In the genomic region with DNA sequence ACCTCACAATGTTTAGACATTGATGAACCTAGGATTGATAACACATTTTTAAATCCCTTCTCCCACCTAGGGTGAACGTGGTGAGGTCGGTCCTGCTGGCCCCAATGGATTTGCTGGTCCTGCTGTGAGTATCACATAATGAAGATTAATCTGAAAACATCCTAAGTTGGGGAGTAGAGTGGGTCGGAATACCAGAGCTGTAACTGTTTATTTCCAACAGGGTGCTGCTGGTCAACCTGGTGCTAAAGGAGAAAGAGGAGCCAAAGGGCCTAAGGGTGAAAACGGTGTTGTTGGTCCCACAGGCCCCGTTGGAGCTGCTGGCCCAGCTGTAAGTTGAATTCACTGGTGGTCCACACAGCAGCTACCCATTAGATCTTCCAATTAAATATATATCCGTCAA, we compare ENCODE assay signal across 15 cellular contexts. TPM values are rescaled to one million over a fixed set of nuclear protein-coding genes. Genes with fewer than 3 reads are reported as not detected.
DNase-seq lines count a peak whose midpoint lies in the region; ATAC-seq and TF ChIP-seq lines count a peak whose summit lies in the region.
"Had no signal": no experiment of that assay in that cellular context is flagged by ENCODE, and none has a peak within 500 bp of the region (broad histone marks: within the 10 kb centered on the region; RNA-seq: fewer than 3 reads in every experiment).

No MANE protein-coding gene starts in this region.

- H3K9me3 Mint-ChIP-seq in activated CD4-positive, alpha-beta memory T cell treated with anti-CD3 and anti-CD28 coated beads for 36 hours, result no peaks in the 10 kb centered on the region
- no peaks in the 10 kb centered on the region for H3K9me3 Mint-ChIP-seq in activated T-helper 2 cell treated with anti-CD3 and anti-CD28 coated beads, Interferon-gamma antibody, Interleukin-2, Interleukin-4, amounts not matched to agents 10 μg/mL and 5 μg/mL and 100 μg/mL, durations not matched to agents 14 hours and 24 hours and 36 hours

- H3K4me3 Mint-ChIP-seq in activated CD4-positive, alpha-beta memory T cell treated with anti-CD3 and anti-CD28 coated beads for 36 hours, result no peak overlapping the region
- H3K4me3 Mint-ChIP-seq in activated T-helper 2 cell treated with anti-CD3 and anti-CD28 coated beads, Interferon-gamma antibody, Interleukin-2, Interleukin-4, amounts not matched to agents 10 μg/mL and 5 μg/mL and 100 μg/mL, durations not matched to agents 14 hours and 24 hours and 36 hours (ENCODE audit: low read depth), result no peak overlapping the region

- H3K27ac ChIP-seq in AG04450 (ENCODE audit: low read depth, low read length), result peak overlapping the region; percentile 68
- H3K27ac ChIP-seq in ascending aorta, result peak overlapping the region; percentile 44 to 79
- H3K27ac ChIP-seq in fibroblast of lung (ENCODE audit: insufficient read depth, low read length), result peak overlapping the region; percentile 36
- H3K27ac ChIP-seq in osteoblast (ENCODE audit: low read depth, low read length), result peak overlapping the region; percentile 65

- H3K27me3 ChIP-seq in AG04450 (ENCODE audit: control insufficient read depth, insufficient read depth, low read length) (no peaks in the 10 kb centered on the region), ascending aorta (no peaks in the 10 kb centered on the region), fibroblast of lung (ENCODE audit: control insufficient read depth, insufficient read depth, low read length) (no peaks in the 10 kb centered on the region), osteoblast (ENCODE audit: insufficient read depth, low read length) (no peaks in the 10 kb centered on the region)

- DNase-seq in AG04450 (ENCODE audit: low read depth, low spot score) (no peak), ascending aorta (ENCODE audit: low spot score in 2 of 2) (no peak), fibroblast of lung (ENCODE audit: low read depth in 2 of 2) (no peak), osteoblast (ENCODE audit: insufficient read length, low spot score, missing footprints) (no peak), kidney tubule cell (ENCODE audit: low spot score) (no peak), left colon (no peak)
- no peak for DNase-seq in activated CD4-positive, alpha-beta memory T cell treated with anti-CD3 and anti-CD28 coated beads for 36 hours
- no peak for DNase-seq in activated T-helper 2 cell treated with anti-CD3 and anti-CD28 coated beads, Interferon-gamma antibody, Interleukin-2, Interleukin-4, amounts not matched to agents 10 μg/mL and 5 μg/mL and 100 μg/mL, durations not matched to agents 14 hours and 24 hours and 36 hours (ENCODE audit: low spot score)
- DNase-seq: DMS79, NCI-H1092 treated with DMSO at 0.1 percent for 48 hours, NCI-H1694, NCI-H2107, NCI-H226, NCI-H526 treated with DMSO at 0.1 percent for 48 hours had no signal

- H3K27ac Mint-ChIP-seq in activated CD4-positive, alpha-beta memory T cell treated with anti-CD3 and anti-CD28 coated beads for 36 hours, result no peak overlapping the region
- H3K27ac Mint-ChIP-seq in activated T-helper 2 cell treated with anti-CD3 and anti-CD28 coated beads, Interferon-gamma antibody, Interleukin-2, Interleukin-4, amounts not matched to agents 10 μg/mL and 5 μg/mL and 100 μg/mL, durations not matched to agents 14 hours and 24 hours and 36 hours, result no peak overlapping the region

- H2AFZ ChIP-seq in fibroblast of lung (ENCODE audit: low read length) (no peak overlapping the region), osteoblast (ENCODE audit: low read length) (no peak overlapping the region)

- TF ChIP-seq CTCF in AG04450 (IDR thresholded peaks at IDR 0.05; ENCODE audit: low read depth, low read length) (no peak), ascending aorta (IDR thresholded peaks at IDR 0.05) (no peak), fibroblast of lung (conservative IDR thresholded peaks at IDR 0.05 in 1 of 2, IDR thresholded peaks at IDR 0.05 in 1 of 2; ENCODE audit: low read depth in 1 of 2, low read length in 2 of 2) (no peak), osteoblast (IDR thresholded peaks at IDR 0.05; ENCODE audit: extremely low read depth, low read depth, low read length) (no peak)

- CTCF ChIA-PET in AG04450 (lab: Charles Lee), result interaction anchor here (0.6 to 1.8 kb wide), 2 partner anchors 125 to 131 kb away, joined by 4 to 6 read pairs; no protein-coding TSS in a partner anchor
- CTCF ChIA-PET in activated CD4-positive, alpha-beta memory T cell treated with anti-CD3 and anti-CD28 coated beads for 36 hours (lab: Charles Lee), result no interaction called here

- POLR2A ChIA-PET in AG04450 (lab: Yijun Ruan, JAX), result interaction anchor here (1.6 to 4.1 kb wide), 3 partner anchors 11 to 121 kb away, joined by 3 to 15 read pairs (median 4); no protein-coding TSS in a partner anchor
- POLR2A ChIA-PET in activated CD4-positive, alpha-beta memory T cell treated with anti-CD3 and anti-CD28 coated beads for 36 hours (lab: Charles Lee), result no interaction called here

- no peak for ATAC-seq in left colon
- ATAC-seq: HCT116 had no signal

- H3K27me3 Mint-ChIP-seq in activated CD4-positive, alpha-beta memory T cell treated with anti-CD3 and anti-CD28 coated beads for 36 hours, result peaks cover 5% of the 10 kb centered on the region
- H3K27me3 Mint-ChIP-seq in activated T-helper 2 cell treated with anti-CD3 and anti-CD28 coated beads, Interferon-gamma antibody, Interleukin-2, Interleukin-4, amounts not matched to agents 10 μg/mL and 5 μg/mL and 100 μg/mL, durations not matched to agents 14 hours and 24 hours and 36 hours (ENCODE audit: low read depth), result no peaks in the 10 kb centered on the region

- intact Hi-C loops in ascending aorta (cut with DNase I), result no loop called here
- intact Hi-C loops in activated CD4-positive, alpha-beta memory T cell treated with anti-CD3 and anti-CD28 coated beads for 36 hours (cut with micrococcal nuclease), result no loop called here
- intact Hi-C loops in left colon (cut with DNase I, micrococcal nuclease), result no loop called here
- intact Hi-C loops in activated T-helper 2 cell treated with anti-CD3 and anti-CD28 coated beads, Interferon-gamma antibody, Interleukin-2, Interleukin-4, amounts not matched to agents 10 μg/mL and 5 μg/mL and 100 μg/mL, durations not matched to agents 14 hours and 24 hours and 36 hours (cut with micrococcal nuclease), result no loop called here

- H3K4me3 ChIP-seq in AG04450 (ENCODE audit: low read depth, low read length) (no peak overlapping the region), ascending aorta (no peak overlapping the region), fibroblast of lung (replicated peaks in 1 of 4; ENCODE audit: control extremely low read depth in 1 of 4, insufficient read depth in 1 of 4, low read depth in 3 of 4, low read length in 4 of 4) (no peak overlapping the region), osteoblast (ENCODE audit: insufficient read depth, low read length) (no peak overlapping the region)

- no peaks in the 10 kb centered on the region for H3K36me3 Mint-ChIP-seq in activated CD4-positive, alpha-beta memory T cell treated with anti-CD3 and anti-CD28 coated beads for 36 hours
- no peaks in the 10 kb centered on the region for H3K36me3 Mint-ChIP-seq in activated T-helper 2 cell treated with anti-CD3 and anti-CD28 coated beads, Interferon-gamma antibody, Interleukin-2, Interleukin-4, amounts not matched to agents 10 μg/mL and 5 μg/mL and 100 μg/mL, durations not matched to agents 14 hours and 24 hours and 36 hours (ENCODE audit: low read depth)

- H3K36me3 ChIP-seq in ascending aorta (peaks cover 88 to 100% of the 10 kb centered on the region in 2 donors), fibroblast of lung (ENCODE audit: control insufficient read depth, insufficient read depth, low read length) (peaks cover 46% of the 10 kb centered on the region), osteoblast (ENCODE audit: insufficient read depth, low read length) (peaks cover 100% of the 10 kb centered on the region)

- H3K4me1 ChIP-seq in ascending aorta (peaks cover 0 to 9% of the 10 kb centered on the region in 2 donors), fibroblast of lung (ENCODE audit: control insufficient read depth, extremely low read depth, insufficient read depth, low read length) (peaks cover 27% of the 10 kb centered on the region), osteoblast (ENCODE audit: insufficient read depth, low read length) (peaks cover 84% of the 10 kb centered on the region)

- no peak overlapping the region for H3K9ac ChIP-seq in fibroblast of lung (ENCODE audit: insufficient read depth, low read length)

- peaks cover 1% of the 10 kb centered on the region for H4K20me1 ChIP-seq in fibroblast of lung (ENCODE audit: control insufficient read depth, extremely low read depth, insufficient read depth, low read length)
- peaks cover 72% of the 10 kb centered on the region for H4K20me1 ChIP-seq in osteoblast (ENCODE audit: insufficient read depth, low read length)

- H3K4me1 Mint-ChIP-seq in activated CD4-positive, alpha-beta memory T cell treated with anti-CD3 and anti-CD28 coated beads for 36 hours (ENCODE audit: low read depth), result no peaks in the 10 kb centered on the region
- no peaks in the 10 kb centered on the region for H3K4me1 Mint-ChIP-seq in activated T-helper 2 cell treated with anti-CD3 and anti-CD28 coated beads, Interferon-gamma antibody, Interleukin-2, Interleukin-4, amounts not matched to agents 10 μg/mL and 5 μg/mL and 100 μg/mL, durations not matched to agents 14 hours and 24 hours and 36 hours (ENCODE audit: low read depth)

- H3K9me3 ChIP-seq in AG04450 (ENCODE audit: control insufficient read depth, insufficient read depth, low read length), result no peaks in the 10 kb centered on the region
- H3K9me3 ChIP-seq in ascending aorta, result no peaks in the 10 kb centered on the region
- H3K9me3 ChIP-seq in fibroblast of lung (ENCODE audit: control insufficient read depth, insufficient read depth, low read depth, low read length), result no peaks in the 10 kb centered on the region
- H3K9me3 ChIP-seq in osteoblast (ENCODE audit: low read depth, low read length), result no peaks in the 10 kb centered on the region

- peaks cover 43% of the 10 kb centered on the region for H3K79me2 ChIP-seq in fibroblast of lung (ENCODE audit: control insufficient read depth, insufficient read depth, low read length)
- H3K79me2 ChIP-seq in osteoblast (ENCODE audit: insufficient read depth, low read length), result peaks cover 18% of the 10 kb centered on the region

- H3K4me2 ChIP-seq in fibroblast of lung (ENCODE audit: extremely low read depth, insufficient read depth, low read length), result no peak overlapping the region
- no peak overlapping the region for H3K4me2 ChIP-seq in osteoblast (ENCODE audit: insufficient read depth, low read length)

RNA-seq across cellular contexts. Expression of a gene that starts 25.6 kb away (rescaled TPM):
- polyA plus RNA-seq in AG04450 (2011; rRNA removed) (4,545 and 4,815 TPM in 2 replicates), fibroblast of lung (1,580 and 3,638 TPM in 2 replicates)
- 1,782 and 1,823 TPM in 2 replicates for polyA minus RNA-seq in AG04450 (2011; rRNA and poly(A)+ RNA removed)
- total RNA-seq in ascending aorta (692 TPM), fibroblast of lung (2,400 and 2,928 TPM in 2 replicates), osteoblast (8,305 and 11,912 TPM in 2 replicates), left colon (100 to 1,000 TPM in 1 of 2 donors, 10 to 100 TPM in 1; 28.1 to 103 TPM)
- polyA plus RNA-seq in fibroblast of lung (2012), result 1,860 and 4,504 TPM in 2 replicates
- polyA minus RNA-seq in fibroblast of lung (ENCODE audit: low replicate concordance), result 1,232 and 3,278 TPM in 2 replicates
- not detected for total RNA-seq in activated CD4-positive, alpha-beta memory T cell treated with anti-CD3 and anti-CD28 coated beads for 36 hours
- 1.4 and 1.5 TPM in 2 replicates for total RNA-seq in activated T-helper 2 cell treated with anti-CD3 and anti-CD28 coated beads, Interferon-gamma antibody, Interleukin-2, Interleukin-4, amounts not matched to agents 10 μg/mL and 5 μg/mL and 100 μg/mL, durations not matched to agents 14 hours and 24 hours and 36 hours

Comparison
In these comparisons a context has a peak if more than half of its experiments do, and no peak if none do; other contexts are left out.
1. RNA of a gene that starts 25.6 kb away (total RNA-seq): 8,305 to 11,912 TPM in osteoblast, 2,400 to 2,928 TPM in fibroblast of lung, 692 TPM in ascending aorta (single experiment) and 28.1 to 103 TPM in left colon; 1.4 to 1.5 TPM in activated T-helper 2 cell treated with anti-CD3 and anti-CD28 coated beads, Interferon-gamma antibody, Interleukin-2, Interleukin-4, amounts not matched to agents 10 μg/mL and 5 μg/mL and 100 μg/mL, durations not matched to agents 14 hours and 24 hours and 36 hours and not detected in activated CD4-positive, alpha-beta memory T cell treated with anti-CD3 and anti-CD28 coated beads for 36 hours; every median in the first group is over 10 times any median in the second.
2. Peak in every context shown above with its lines, with median percentiles within 50 percentile points of each other: H3K27ac ChIP-seq.